Comparison of ENCODE assay signal across 27 cellular contexts in the genomic region with DNA sequence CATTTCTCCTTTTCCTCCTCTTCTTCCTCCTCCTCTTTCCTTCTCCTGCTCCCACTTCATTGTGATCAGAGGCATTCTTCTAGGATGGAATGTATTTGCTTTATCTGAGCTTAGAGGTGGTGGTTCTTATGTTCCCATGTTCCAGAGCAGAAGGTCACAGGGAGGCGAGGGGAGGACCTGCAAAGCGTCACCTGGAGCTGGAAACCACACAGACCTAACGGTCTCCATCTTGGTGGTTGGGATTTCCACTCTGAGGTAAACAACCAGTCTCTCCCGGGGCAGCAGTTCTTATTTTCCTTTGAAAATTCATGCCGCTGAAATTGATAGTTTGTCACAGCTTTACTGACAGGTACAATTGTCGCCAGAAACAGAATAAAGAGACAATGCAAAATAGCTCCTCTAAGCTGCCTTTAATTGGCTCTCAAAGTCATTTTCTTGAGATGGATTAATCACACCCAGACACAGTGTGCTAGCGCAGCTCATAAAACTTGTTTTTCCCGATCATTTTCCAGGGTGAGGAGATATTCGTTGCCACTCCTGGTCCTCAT. TPM values are rescaled to one million over a fixed set of nuclear protein-coding genes. Genes with fewer than 3 reads are reported as not detected.
"Had no signal": no experiment of that assay in that cellular context is flagged by ENCODE, and none has a peak within 500 bp of the region (broad histone marks: within the 10 kb centered on the region; RNA-seq: fewer than 3 reads in every experiment).

No MANE protein-coding gene starts in this region.

- H3K9me3 ChIP-seq: breast epithelium, colonic mucosa, esophagus squamous epithelium, gastroesophageal sphincter, right lobe of liver, upper lobe of left lung had no signal

- FAIRE-seq: astrocyte, islet of Langerhans, small intestine had no signal

- H3K36me3 ChIP-seq: breast epithelium, colonic mucosa, esophagus squamous epithelium, gastroesophageal sphincter, heart left ventricle, right lobe of liver, upper lobe of left lung had no signal

- H3K4me1 ChIP-seq: breast epithelium, colonic mucosa, esophagus squamous epithelium, gastroesophageal sphincter, heart left ventricle, parathyroid adenoma, right lobe of liver, upper lobe of left lung had no signal

- H3K27ac ChIP-seq: breast epithelium, colonic mucosa, dorsolateral prefrontal cortex, esophagus squamous epithelium, gastroesophageal sphincter, heart left ventricle, parathyroid adenoma, right lobe of liver, upper lobe of left lung had no signal

- ATAC-seq: activated CD4-positive, alpha-beta T cell treated with anti-CD3 and anti-CD28 coated beads for 36 hours; gastroesophageal sphincter; heart left ventricle; left cardiac atrium; natural killer cell; right lobe of liver had no signal

- H3K27me3 ChIP-seq: colonic mucosa, right lobe of liver, upper lobe of left lung had no signal

- H3K4me3 ChIP-seq: breast epithelium, colonic mucosa, dorsolateral prefrontal cortex, esophagus squamous epithelium, gastroesophageal sphincter, heart left ventricle, right lobe of liver, upper lobe of left lung had no signal

- DNase-seq: activated B cell treated with CpG ODN at 0.5 μM for 24 hours; activated CD4-positive, alpha-beta memory T cell treated with anti-CD3 and anti-CD28 coated beads for 36 hours; activated CD4-positive, alpha-beta T cell treated with anti-CD3 and anti-CD28 coated beads for 36 hours; activated naive CD4-positive, alpha-beta T cell treated with Interleukin-2 at 50 U/mL for 16 hours; activated naive CD8-positive, alpha-beta T cell treated with anti-CD3 and anti-CD28 coated beads for 36 hours; activated T-cell treated with anti-CD3 and anti-CD28 coated beads, Interleukin-2, amount 50 U/mL, for 48 hours; colonic mucosa; dorsolateral prefrontal cortex; esophagus squamous epithelium; heart left ventricle; left cardiac atrium; midbrain; natural killer cell; right lobe of liver; small intestine; stimulated activated CD4-positive, alpha-beta T cell treated with anti-CD3 and anti-CD28 coated beads, Interleukin-15, amount 100 ng/mL, for 24 hours; stimulated activated CD8-positive, alpha-beta memory T cell treated with anti-CD3 and anti-CD28 coated beads, Interleukin-4, amount 100 ng/mL, for 48 hours; stimulated activated naive CD4-positive, alpha-beta T cell treated with Interleukin-2 at 50 U/mL for 16 hours; T1000; upper lobe of left lung had no signal

RNA-seq across cellular contexts. Expression of a gene that starts 17.0 kb away (rescaled TPM):
- total RNA-seq: activated B cell treated with CpG ODN at 0.5 μM for 24 hours; activated naive CD8-positive, alpha-beta T cell treated with anti-CD3 and anti-CD28 coated beads for 36 hours; astrocyte; breast epithelium; liver; natural killer cell; right lobe of liver; subcutaneous adipose tissue had no signal
- polyA plus RNA-seq: liver had no signal
